ENCODE assay signal across 16 cellular contexts in genomic region chr6:20246107-20246506, GRCh38.
"Had no signal": no experiment of that assay in that cellular context is flagged by ENCODE, and none has a peak within 500 bp of the region (broad histone marks: within the 10 kb centered on the region; RNA-seq: fewer than 3 reads in every experiment).

No MANE protein-coding gene starts in this region.

- ATAC-seq: activated CD8-positive, alpha-beta T cell treated with anti-CD3 and anti-CD28 coated beads for 36 hours; activated naive CD8-positive, alpha-beta T cell treated with anti-CD3 and anti-CD28 coated beads, Interleukin-2, amount 50 U/mL, for 24 hours; left ventricle myocardium superior; stimulated activated memory B cell treated with anti-CD40 and anti-IgM and Interleukin-4, amounts not matched to agents 10 μg/mL and 1 μg/mL and 100 μg/mL, for 72 hours had no signal

- H3K9me3 Mint-ChIP-seq: activated CD8-positive, alpha-beta T cell treated with anti-CD3 and anti-CD28 coated beads for 36 hours; stimulated activated memory B cell treated with anti-CD40 and anti-IgM and Interleukin-4, amounts not matched to agents 10 μg/mL and 1 μg/mL and 100 μg/mL, for 72 hours; T-helper 1 cell treated with Interleukin-12 subunit alpha and Interleukin-12 subunit beta and Interleukin-4 antibody, amounts not matched to agents 30 μg/mL and 1 μg/mL, for 36 hours had no signal

- H3K4me3 ChIP-seq: right atrium auricular region, tibial artery had no signal

- H3K36me3 Mint-ChIP-seq: stimulated activated memory B cell treated with anti-CD40 and anti-IgM and Interleukin-4, amounts not matched to agents 10 μg/mL and 1 μg/mL and 100 μg/mL, for 72 hours had no signal

- H3K27ac ChIP-seq: parathyroid adenoma, right atrium auricular region, tibial artery had no signal

- H3K27ac Mint-ChIP-seq: activated CD8-positive, alpha-beta T cell treated with anti-CD3 and anti-CD28 coated beads for 36 hours; activated naive CD8-positive, alpha-beta T cell treated with anti-CD3 and anti-CD28 coated beads, Interleukin-2, amount 50 U/mL, for 24 hours; stimulated activated memory B cell treated with anti-CD40 and anti-IgM and Interleukin-4, amounts not matched to agents 10 μg/mL and 1 μg/mL and 100 μg/mL, for 72 hours; T-helper 1 cell treated with Interleukin-12 subunit alpha and Interleukin-12 subunit beta and Interleukin-4 antibody, amounts not matched to agents 30 μg/mL and 1 μg/mL, for 36 hours had no signal

- DNase-seq: activated CD4-positive, CD25-positive, alpha-beta regulatory T cell treated with anti-CD3 and anti-CD28 coated beads, Interleukin-2, amount 50 U/mL, for 72 hours; activated CD8-positive, alpha-beta memory T cell treated with anti-CD3 and anti-CD28 coated beads, Interleukin-2, amount 50 U/mL, for 48 hours; activated CD8-positive, alpha-beta T cell treated with anti-CD3 and anti-CD28 coated beads for 36 hours; activated naive CD4-positive, alpha-beta T cell; activated naive CD8-positive, alpha-beta T cell treated with anti-CD3 and anti-CD28 coated beads, Interleukin-2, amount 50 U/mL, for 24 hours; effector CD4-positive, alpha-beta T cell; kidney; left ventricle myocardium superior; mesendoderm; tibial artery had no signal

- H3K4me1 ChIP-seq: parathyroid adenoma, right atrium auricular region, tibial artery had no signal

- H3K36me3 ChIP-seq: right atrium auricular region, tibial artery had no signal

- H3K4me3 Mint-ChIP-seq: activated CD8-positive, alpha-beta T cell treated with anti-CD3 and anti-CD28 coated beads for 36 hours; activated naive CD8-positive, alpha-beta T cell treated with anti-CD3 and anti-CD28 coated beads, Interleukin-2, amount 50 U/mL, for 24 hours; stimulated activated memory B cell treated with anti-CD40 and anti-IgM and Interleukin-4, amounts not matched to agents 10 μg/mL and 1 μg/mL and 100 μg/mL, for 72 hours; T-helper 1 cell treated with Interleukin-12 subunit alpha and Interleukin-12 subunit beta and Interleukin-4 antibody, amounts not matched to agents 30 μg/mL and 1 μg/mL, for 36 hours had no signal

- FAIRE-seq: colon, frontal cortex, kidney had no signal

- H3K9me3 ChIP-seq: right atrium auricular region, tibial artery had no signal

- H3K4me1 Mint-ChIP-seq: activated naive CD8-positive, alpha-beta T cell treated with anti-CD3 and anti-CD28 coated beads, Interleukin-2, amount 50 U/mL, for 24 hours; stimulated activated memory B cell treated with anti-CD40 and anti-IgM and Interleukin-4, amounts not matched to agents 10 μg/mL and 1 μg/mL and 100 μg/mL, for 72 hours had no signal

- H3K27me3 Mint-ChIP-seq: activated CD8-positive, alpha-beta T cell treated with anti-CD3 and anti-CD28 coated beads for 36 hours; activated naive CD8-positive, alpha-beta T cell treated with anti-CD3 and anti-CD28 coated beads, Interleukin-2, amount 50 U/mL, for 24 hours; stimulated activated memory B cell treated with anti-CD40 and anti-IgM and Interleukin-4, amounts not matched to agents 10 μg/mL and 1 μg/mL and 100 μg/mL, for 72 hours had no signal

- H3K27me3 ChIP-seq: right atrium auricular region, tibial artery had no signal
